Comparison of ENCODE assay signal across 12 cellular contexts in the genomic region with DNA sequence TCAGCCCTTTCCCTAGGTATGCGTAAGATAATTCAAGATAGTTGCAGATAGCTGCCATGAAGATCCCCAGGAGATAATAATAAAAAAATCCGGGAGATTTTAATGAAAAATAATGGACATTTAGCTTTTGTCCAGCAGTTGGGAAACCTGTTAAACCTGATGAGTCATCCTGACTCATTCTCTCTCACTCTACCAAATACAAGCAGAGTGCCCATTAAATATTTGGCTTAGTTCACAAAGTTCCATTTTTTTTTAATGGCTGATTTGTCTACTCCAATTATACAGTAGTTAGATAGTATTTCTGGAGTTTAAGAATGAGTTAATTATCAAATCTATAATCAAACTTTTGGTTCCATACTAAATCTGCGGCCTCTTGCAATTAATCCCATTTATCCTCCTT. TPM values are rescaled to one million over a fixed set of nuclear protein-coding genes. Genes with fewer than 3 reads are reported as not detected.
DNase-seq lines count a peak whose midpoint lies in the region; ATAC-seq and TF ChIP-seq lines count a peak whose summit lies in the region.
"Had no signal": no experiment of that assay in that cellular context is flagged by ENCODE, and none has a peak within 500 bp of the region (broad histone marks: within the 10 kb centered on the region; RNA-seq: fewer than 3 reads in every experiment).

No MANE protein-coding gene starts in this region.

- no peak overlapping the region for H3K27ac Mint-ChIP-seq in Calu3 (ENCODE audit: unreplicated experiment)

- H3K27me3 ChIP-seq in brain microvascular endothelial cell (replicated peaks) (no peaks in the 10 kb centered on the region), Peyer's patch (no peaks in the 10 kb centered on the region), spleen (replicated peaks in 1 of 7) (peaks cover 0 to 49% (median 12%) of the 10 kb centered on the region in 7 donors)
- H3K27me3 ChIP-seq: tibial artery had no signal

- WGBS in spleen, 5 donors, result 93 to 97% (median 94%) methylated on average over 3 of the region's 3 CpGs

- H3K36me3 Mint-ChIP-seq in Calu3 (ENCODE audit: insufficient read depth, unreplicated experiment), result peaks cover 21% of the 10 kb centered on the region
- no peaks in the 10 kb centered on the region for H3K36me3 Mint-ChIP-seq in activated T-cell treated with anti-CD3 and anti-CD28 coated beads, Interleukin-2, amount 50 U/mL, for 4 hours (ENCODE audit: insufficient read depth)

- no peaks in the 10 kb centered on the region for H3K9me3 ChIP-seq in Peyer's patch
- no peaks in the 10 kb centered on the region for H3K9me3 ChIP-seq in spleen
- H3K9me3 ChIP-seq: tibial artery had no signal

- no peak overlapping the region for H3K4me3 ChIP-seq in brain microvascular endothelial cell (ENCODE audit: low read depth, low read length)
- no peak overlapping the region for H3K4me3 ChIP-seq in Peyer's patch
- H3K4me3 ChIP-seq in spleen, result no peak overlapping the region
- H3K4me3 ChIP-seq: tibial artery had no signal

- H3K27me3 Mint-ChIP-seq in Calu3 (ENCODE audit: unreplicated experiment), result no peaks in the 10 kb centered on the region
- peaks cover 35% of the 10 kb centered on the region for H3K27me3 Mint-ChIP-seq in activated T-cell treated with anti-CD3 and anti-CD28 coated beads, Interleukin-2, amount 50 U/mL, for 4 hours (ENCODE audit: low read depth)

- BruUV-seq in Calu3 (replicated peaks; lab: Mats Ljungman, UMichigan), result no TSS peak

- CTCF ChIA-PET in Calu3 (lab: Charles Lee), result interaction anchor here (0.6 to 1.0 kb wide), 3 partner anchors 108 to 209 kb away, joined by 3 read pairs; no protein-coding TSS in a partner anchor

- H3K36me3 ChIP-seq in brain microvascular endothelial cell (replicated peaks), result no peaks in the 10 kb centered on the region
- no peaks in the 10 kb centered on the region for H3K36me3 ChIP-seq in Peyer's patch
- no peaks in the 10 kb centered on the region for H3K36me3 ChIP-seq in spleen
- H3K36me3 ChIP-seq: tibial artery had no signal

- DNase-seq in Calu3 (peak; percentile 11), brain microvascular endothelial cell (peak; percentile 14), lung microvascular endothelial cell (ENCODE audit: low read depth in 2 of 2) (peak; percentile 52 to 53), Peyer's patch (no peak), spleen (no peak)
- no peak for DNase-seq in activated T-cell treated with anti-CD3 and anti-CD28 coated beads, Interleukin-2, amount 50 U/mL, for 4 hours
- DNase-seq: activated naive CD4-positive, alpha-beta T cell treated with Interleukin-2 at 50 U/mL for 16 hours; NCI-H2029; tibial artery had no signal

- H3K4me1 ChIP-seq in Peyer's patch (peaks cover 0 to 10% (median 0%) of the 10 kb centered on the region in 4 donors), spleen (peaks cover 0 to 26% (median 17%) of the 10 kb centered on the region in 6 donors)

- H3K9me3 Mint-ChIP-seq in Calu3 (ENCODE audit: low read depth, unreplicated experiment), result no peaks in the 10 kb centered on the region
- no peaks in the 10 kb centered on the region for H3K9me3 Mint-ChIP-seq in activated T-cell treated with anti-CD3 and anti-CD28 coated beads, Interleukin-2, amount 50 U/mL, for 4 hours

- H3K27ac ChIP-seq in brain microvascular endothelial cell (no peak overlapping the region), Peyer's patch (no peak overlapping the region), spleen (no peak overlapping the region)
- H3K27ac ChIP-seq: tibial artery had no signal

- in situ Hi-C loops in brain microvascular endothelial cell (cut with HindIII; ENCODE audit: low pct_ligation_motif_present, low sequenced_read_pairs), result no loop called here

- peak; percentile 59; the same call in 1 of the 2 replicates for TF ChIP-seq EP300 in Ishikawa (IDR thresholded peaks at IDR 0.05; ENCODE audit: borderline replicate concordance)

- TF ChIP-seq POLR2A in Peyer's patch (IDR thresholded peaks at IDR 0.05), result no peak
- no peak for TF ChIP-seq POLR2A in spleen (IDR thresholded peaks at IDR 0.05)

- TF ChIP-seq CTCF in Calu3 (IDR thresholded peaks at IDR 0.05; ENCODE audit: unreplicated experiment) (no peak), brain microvascular endothelial cell (IDR thresholded peaks at IDR 0.05; ENCODE audit: low read depth, low read length, missing control alignments) (no peak), Peyer's patch (IDR thresholded peaks at IDR 0.05) (no peak), spleen (IDR thresholded peaks at IDR 0.05 in 8 of 11, conservative IDR thresholded peaks at IDR 0.05 in 3 of 11) (no peak)

- no peak overlapping the region for H3K4me3 Mint-ChIP-seq in Calu3 (ENCODE audit: low read depth, unreplicated experiment)
- H3K4me3 Mint-ChIP-seq in activated T-cell treated with anti-CD3 and anti-CD28 coated beads, Interleukin-2, amount 50 U/mL, for 4 hours, result no peak overlapping the region

- intact Hi-C loops in Calu3 (cut with micrococcal nuclease; ENCODE audit: unreplicated experiment) (no loop called here), spleen (cut with DNase I; ENCODE audit: low total_unique reads) (no loop called here)

- TF ChIP-seq RAD21 in Ishikawa (IDR thresholded peaks at IDR 0.05; ENCODE audit: low read depth), result no peak

- H3K4me1 Mint-ChIP-seq in Calu3 (ENCODE audit: low read depth, unreplicated experiment), result no peaks in the 10 kb centered on the region
- H3K4me1 Mint-ChIP-seq in activated T-cell treated with anti-CD3 and anti-CD28 coated beads, Interleukin-2, amount 50 U/mL, for 4 hours (ENCODE audit: low read depth), result peaks cover 5% of the 10 kb centered on the region

- ATAC-seq in GM21423 (IDR thresholded peaks at IDR 0.05; ENCODE audit: unreplicated experiment), result no peak
- no peak for ATAC-seq in activated T-cell treated with anti-CD3 and anti-CD28 coated beads, Interleukin-2, amount 50 U/mL, for 4 hours
- ATAC-seq: Right ventricle myocardium inferior had no signal

TF ChIP-seq in Ishikawa, 13 proteins besides CTCF, POLR2A, EP300 and RAD21:
- peak; percentile 82 for TF ChIP-seq NFIC (IDR thresholded peaks at IDR 0.05)
- TF ChIP-seq EGR1 (IDR thresholded peaks at IDR 0.05), result no peak
- TF ChIP-seq, protein P1, sequence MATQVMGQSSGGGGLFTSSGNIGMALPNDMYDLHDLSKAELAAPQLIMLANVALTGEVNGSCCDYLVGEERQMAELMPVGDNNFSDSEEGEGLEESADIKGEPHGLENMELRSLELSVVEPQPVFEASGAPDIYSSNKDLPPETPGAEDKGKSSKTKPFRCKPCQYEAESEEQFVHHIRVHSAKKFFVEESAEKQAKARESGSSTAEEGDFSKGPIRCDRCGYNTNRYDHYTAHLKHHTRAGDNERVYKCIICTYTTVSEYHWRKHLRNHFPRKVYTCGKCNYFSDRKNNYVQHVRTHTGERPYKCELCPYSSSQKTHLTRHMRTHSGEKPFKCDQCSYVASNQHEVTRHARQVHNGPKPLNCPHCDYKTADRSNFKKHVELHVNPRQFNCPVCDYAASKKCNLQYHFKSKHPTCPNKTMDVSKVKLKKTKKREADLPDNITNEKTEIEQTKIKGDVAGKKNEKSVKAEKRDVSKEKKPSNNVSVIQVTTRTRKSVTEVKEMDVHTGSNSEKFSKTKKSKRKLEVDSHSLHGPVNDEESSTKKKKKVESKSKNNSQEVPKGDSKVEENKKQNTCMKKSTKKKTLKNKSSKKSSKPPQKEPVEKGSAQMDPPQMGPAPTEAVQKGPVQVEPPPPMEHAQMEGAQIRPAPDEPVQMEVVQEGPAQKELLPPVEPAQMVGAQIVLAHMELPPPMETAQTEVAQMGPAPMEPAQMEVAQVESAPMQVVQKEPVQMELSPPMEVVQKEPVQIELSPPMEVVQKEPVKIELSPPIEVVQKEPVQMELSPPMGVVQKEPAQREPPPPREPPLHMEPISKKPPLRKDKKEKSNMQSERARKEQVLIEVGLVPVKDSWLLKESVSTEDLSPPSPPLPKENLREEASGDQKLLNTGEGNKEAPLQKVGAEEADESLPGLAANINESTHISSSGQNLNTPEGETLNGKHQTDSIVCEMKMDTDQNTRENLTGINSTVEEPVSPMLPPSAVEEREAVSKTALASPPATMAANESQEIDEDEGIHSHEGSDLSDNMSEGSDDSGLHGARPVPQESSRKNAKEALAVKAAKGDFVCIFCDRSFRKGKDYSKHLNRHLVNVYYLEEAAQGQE (IDR thresholded peaks at IDR 0.05; ENCODE audit: low read depth), result peak; percentile 21; the same call in 1 of the 2 replicates
- no peak for TF ChIP-seq TAF1 (IDR thresholded peaks at IDR 0.05; ENCODE audit: low read depth)
- 0 out of 2 replicates have a peak, but pooled peaks have one; percentile 45 for TF ChIP-seq TEAD4 (IDR thresholded peaks at IDR 0.05)
- TF ChIP-seq CREB1 (IDR thresholded peaks at IDR 0.05; ENCODE audit: low read depth), result no peak
- TF ChIP-seq, protein P2, sequence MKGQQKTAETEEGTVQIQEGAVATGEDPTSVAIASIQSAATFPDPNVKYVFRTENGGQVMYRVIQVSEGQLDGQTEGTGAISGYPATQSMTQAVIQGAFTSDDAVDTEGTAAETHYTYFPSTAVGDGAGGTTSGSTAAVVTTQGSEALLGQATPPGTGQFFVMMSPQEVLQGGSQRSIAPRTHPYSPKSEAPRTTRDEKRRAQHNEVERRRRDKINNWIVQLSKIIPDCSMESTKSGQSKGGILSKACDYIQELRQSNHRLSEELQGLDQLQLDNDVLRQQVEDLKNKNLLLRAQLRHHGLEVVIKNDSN (IDR thresholded peaks at IDR 0.05), result no peak
- 0 out of 2 replicates have a peak, but pooled peaks have one; percentile 35 for TF ChIP-seq FOXM1 (IDR thresholded peaks at IDR 0.05; ENCODE audit: borderline replicate concordance, low read depth)
- peak; percentile 62; the same call in 1 of the 2 replicates for TF ChIP-seq CEBPB (IDR thresholded peaks at IDR 0.05)
- TF ChIP-seq, protein P3, sequence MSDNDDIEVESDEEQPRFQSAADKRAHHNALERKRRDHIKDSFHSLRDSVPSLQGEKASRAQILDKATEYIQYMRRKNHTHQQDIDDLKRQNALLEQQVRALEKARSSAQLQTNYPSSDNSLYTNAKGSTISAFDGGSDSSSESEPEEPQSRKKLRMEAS (IDR thresholded peaks at IDR 0.05), result no peak
- 0 out of 2 replicates have a peak, but pooled peaks have one; percentile 32 for TF ChIP-seq TCF12 (IDR thresholded peaks at IDR 0.05; ENCODE audit: low read depth)
- no peak for TF ChIP-seq YY1 (IDR thresholded peaks at IDR 0.05; ENCODE audit: low read depth)
- no peak for TF ChIP-seq ZBTB7A (IDR thresholded peaks at IDR 0.05; ENCODE audit: low read depth)

RNA-seq across cellular contexts. Expression of a gene that starts 2.1 kb away (rescaled TPM):
- total RNA-seq in Calu3 (2022), result 29.9 and 32.3 TPM in 2 replicates
- total RNA-seq in lung microvascular endothelial cell, result 0.87 and 0.99 TPM in 2 replicates
- total RNA-seq in activated T-cell treated with anti-CD3 and anti-CD28 coated beads, Interleukin-2, amount 50 U/mL, for 4 hours, result under 1 TPM; 0.13 to 0.35 (median 0.24) TPM
- 10 to 100 TPM; 24.1 to 59.7 (median 34.1) TPM for total RNA-seq in Peyer's patch
- total RNA-seq in spleen, result 10 to 100 TPM; 13.9 to 28.3 (median 19.4) TPM
- polyA plus RNA-seq in spleen, result 1 to 10 TPM; 2.9 to 5.1 (median 3.4) TPM

Comparison
In these comparisons a context has a peak if more than half of its experiments do, and no peak if none do; other contexts are left out.
1. DNase-seq: peak in Calu3 (single experiment), brain microvascular endothelial cell (single experiment) and lung microvascular endothelial cell (2 of 2); none in activated T-cell treated with anti-CD3 and anti-CD28 coated beads, Interleukin-2, amount 50 U/mL, for 4 hours (single experiment), Peyer's patch (0 of 3) and spleen (single experiment).